In the genomic region with DNA sequence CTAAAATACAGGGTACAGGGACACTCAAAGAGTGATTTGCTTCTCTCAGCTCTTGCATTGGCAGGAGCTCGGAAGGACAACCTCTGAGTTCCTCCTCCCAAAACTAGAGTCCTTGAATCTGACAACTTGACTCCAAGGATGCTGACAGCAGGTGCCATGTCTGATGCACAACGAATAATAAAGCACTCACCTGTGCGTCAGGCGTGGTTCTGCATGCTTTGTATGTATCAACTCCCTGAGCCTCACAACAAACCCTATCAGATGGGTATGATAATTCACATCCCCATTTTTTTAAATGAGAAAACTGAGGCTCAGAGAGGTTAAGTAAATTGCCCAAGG, we compare ENCODE assay signal across 1 cellular context.
TF ChIP-seq lines count a peak whose summit lies in the region.

No MANE protein-coding gene starts in this region.

TF ChIP-seq in K562, 482 proteins besides CTCF, POLR2A, EP300 and RAD21:
- TF ChIP-seq, protein P1, sequence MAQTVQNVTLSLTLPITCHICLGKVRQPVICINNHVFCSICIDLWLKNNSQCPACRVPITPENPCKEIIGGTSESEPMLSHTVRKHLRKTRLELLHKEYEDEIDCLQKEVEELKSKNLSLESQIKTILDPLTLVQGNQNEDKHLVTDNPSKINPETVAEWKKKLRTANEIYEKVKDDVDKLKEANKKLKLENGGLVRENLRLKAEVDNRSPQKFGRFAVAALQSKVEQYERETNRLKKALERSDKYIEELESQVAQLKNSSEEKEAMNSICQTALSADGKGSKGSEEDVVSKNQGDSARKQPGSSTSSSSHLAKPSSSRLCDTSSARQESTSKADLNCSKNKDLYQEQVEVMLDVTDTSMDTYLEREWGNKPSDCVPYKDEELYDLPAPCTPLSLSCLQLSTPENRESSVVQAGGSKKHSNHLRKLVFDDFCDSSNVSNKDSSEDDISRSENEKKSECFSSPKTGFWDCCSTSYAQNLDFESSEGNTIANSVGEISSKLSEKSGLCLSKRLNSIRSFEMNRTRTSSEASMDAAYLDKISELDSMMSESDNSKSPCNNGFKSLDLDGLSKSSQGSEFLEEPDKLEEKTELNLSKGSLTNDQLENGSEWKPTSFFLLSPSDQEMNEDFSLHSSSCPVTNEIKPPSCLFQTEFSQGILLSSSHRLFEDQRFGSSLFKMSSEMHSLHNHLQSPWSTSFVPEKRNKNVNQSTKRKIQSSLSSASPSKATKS (CRISPR knock-in tag; IDR thresholded peaks at IDR 0.05), result 0 out of 2 replicates have a peak, but pooled peaks have one; percentile 5
- TF ChIP-seq HDGF (IDR thresholded peaks at IDR 0.05) (0 out of 2 replicates have a peak, but pooled peaks have one; percentile 11), NFXL1 (CRISPR knock-in tag; IDR thresholded peaks at IDR 0.05) (no peak), ZNF431 (CRISPR knock-in tag; IDR thresholded peaks at IDR 0.05) (0 out of 2 replicates have a peak, but pooled peaks have one; percentile 41), FOSL1 (tag; conservative IDR thresholded peaks at IDR 0.05) (no peak), ADNP (tag; IDR thresholded peaks at IDR 0.05) (peak; percentile 90; the same call in 1 of the 2 replicates), TEAD1 (CRISPR knock-in tag; IDR thresholded peaks at IDR 0.05) (0 out of 4 replicates have a peak, but pooled peaks of 1 of the 2 experiments have one; percentile 50), SMARCA5 (IDR thresholded peaks at IDR 0.05) (peak; percentile 74; the same call in 1 of the 2 replicates), ZKSCAN3 (CRISPR knock-in tag; IDR thresholded peaks at IDR 0.05) (0 out of 2 replicates have a peak, but pooled peaks have one; percentile 5), ARID1B (IDR thresholded peaks at IDR 0.05) (no peak), MBD2 (IDR thresholded peaks at IDR 0.05; ENCODE audit: borderline replicate concordance, low read depth) (peak; percentile 6; the same call in 1 of the 2 replicates)
- TF ChIP-seq, protein P2, sequence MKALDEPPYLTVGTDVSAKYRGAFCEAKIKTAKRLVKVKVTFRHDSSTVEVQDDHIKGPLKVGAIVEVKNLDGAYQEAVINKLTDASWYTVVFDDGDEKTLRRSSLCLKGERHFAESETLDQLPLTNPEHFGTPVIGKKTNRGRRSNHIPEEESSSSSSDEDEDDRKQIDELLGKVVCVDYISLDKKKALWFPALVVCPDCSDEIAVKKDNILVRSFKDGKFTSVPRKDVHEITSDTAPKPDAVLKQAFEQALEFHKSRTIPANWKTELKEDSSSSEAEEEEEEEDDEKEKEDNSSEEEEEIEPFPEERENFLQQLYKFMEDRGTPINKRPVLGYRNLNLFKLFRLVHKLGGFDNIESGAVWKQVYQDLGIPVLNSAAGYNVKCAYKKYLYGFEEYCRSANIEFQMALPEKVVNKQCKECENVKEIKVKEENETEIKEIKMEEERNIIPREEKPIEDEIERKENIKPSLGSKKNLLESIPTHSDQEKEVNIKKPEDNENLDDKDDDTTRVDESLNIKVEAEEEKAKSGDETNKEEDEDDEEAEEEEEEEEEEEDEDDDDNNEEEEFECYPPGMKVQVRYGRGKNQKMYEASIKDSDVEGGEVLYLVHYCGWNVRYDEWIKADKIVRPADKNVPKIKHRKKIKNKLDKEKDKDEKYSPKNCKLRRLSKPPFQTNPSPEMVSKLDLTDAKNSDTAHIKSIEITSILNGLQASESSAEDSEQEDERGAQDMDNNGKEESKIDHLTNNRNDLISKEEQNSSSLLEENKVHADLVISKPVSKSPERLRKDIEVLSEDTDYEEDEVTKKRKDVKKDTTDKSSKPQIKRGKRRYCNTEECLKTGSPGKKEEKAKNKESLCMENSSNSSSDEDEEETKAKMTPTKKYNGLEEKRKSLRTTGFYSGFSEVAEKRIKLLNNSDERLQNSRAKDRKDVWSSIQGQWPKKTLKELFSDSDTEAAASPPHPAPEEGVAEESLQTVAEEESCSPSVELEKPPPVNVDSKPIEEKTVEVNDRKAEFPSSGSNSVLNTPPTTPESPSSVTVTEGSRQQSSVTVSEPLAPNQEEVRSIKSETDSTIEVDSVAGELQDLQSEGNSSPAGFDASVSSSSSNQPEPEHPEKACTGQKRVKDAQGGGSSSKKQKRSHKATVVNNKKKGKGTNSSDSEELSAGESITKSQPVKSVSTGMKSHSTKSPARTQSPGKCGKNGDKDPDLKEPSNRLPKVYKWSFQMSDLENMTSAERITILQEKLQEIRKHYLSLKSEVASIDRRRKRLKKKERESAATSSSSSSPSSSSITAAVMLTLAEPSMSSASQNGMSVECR (CRISPR knock-in tag; IDR thresholded peaks at IDR 0.05), result peak; percentile 60; the same call in 1 of the 2 replicates
- TF ChIP-seq, protein P3, sequence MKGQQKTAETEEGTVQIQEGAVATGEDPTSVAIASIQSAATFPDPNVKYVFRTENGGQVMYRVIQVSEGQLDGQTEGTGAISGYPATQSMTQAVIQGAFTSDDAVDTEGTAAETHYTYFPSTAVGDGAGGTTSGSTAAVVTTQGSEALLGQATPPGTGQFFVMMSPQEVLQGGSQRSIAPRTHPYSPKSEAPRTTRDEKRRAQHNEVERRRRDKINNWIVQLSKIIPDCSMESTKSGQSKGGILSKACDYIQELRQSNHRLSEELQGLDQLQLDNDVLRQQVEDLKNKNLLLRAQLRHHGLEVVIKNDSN (CRISPR knock-in tag; IDR thresholded peaks at IDR 0.05), result 0 out of 2 replicates have a peak, but pooled peaks have one; percentile 13
- TF ChIP-seq, protein P4, sequence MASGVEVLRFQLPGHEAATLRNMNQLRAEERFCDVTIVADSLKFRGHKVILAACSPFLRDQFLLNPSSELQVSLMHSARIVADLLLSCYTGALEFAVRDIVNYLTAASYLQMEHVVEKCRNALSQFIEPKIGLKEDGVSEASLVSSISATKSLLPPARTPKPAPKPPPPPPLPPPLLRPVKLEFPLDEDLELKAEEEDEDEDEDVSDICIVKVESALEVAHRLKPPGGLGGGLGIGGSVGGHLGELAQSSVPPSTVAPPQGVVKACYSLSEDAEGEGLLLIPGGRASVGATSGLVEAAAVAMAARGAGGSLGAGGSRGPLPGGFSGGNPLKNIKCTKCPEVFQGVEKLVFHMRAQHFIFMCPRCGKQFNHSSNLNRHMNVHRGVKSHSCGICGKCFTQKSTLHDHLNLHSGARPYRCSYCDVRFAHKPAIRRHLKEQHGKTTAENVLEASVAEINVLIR (CRISPR knock-in tag; IDR thresholded peaks at IDR 0.05), result no peak
- TF ChIP-seq, protein P5, sequence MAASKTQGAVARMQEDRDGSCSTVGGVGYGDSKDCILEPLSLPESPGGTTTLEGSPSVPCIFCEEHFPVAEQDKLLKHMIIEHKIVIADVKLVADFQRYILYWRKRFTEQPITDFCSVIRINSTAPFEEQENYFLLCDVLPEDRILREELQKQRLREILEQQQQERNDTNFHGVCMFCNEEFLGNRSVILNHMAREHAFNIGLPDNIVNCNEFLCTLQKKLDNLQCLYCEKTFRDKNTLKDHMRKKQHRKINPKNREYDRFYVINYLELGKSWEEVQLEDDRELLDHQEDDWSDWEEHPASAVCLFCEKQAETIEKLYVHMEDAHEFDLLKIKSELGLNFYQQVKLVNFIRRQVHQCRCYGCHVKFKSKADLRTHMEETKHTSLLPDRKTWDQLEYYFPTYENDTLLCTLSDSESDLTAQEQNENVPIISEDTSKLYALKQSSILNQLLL (CRISPR knock-in tag; IDR thresholded peaks at IDR 0.05; ENCODE audit: borderline replicate concordance), result no peak
- TF ChIP-seq, protein P6, sequence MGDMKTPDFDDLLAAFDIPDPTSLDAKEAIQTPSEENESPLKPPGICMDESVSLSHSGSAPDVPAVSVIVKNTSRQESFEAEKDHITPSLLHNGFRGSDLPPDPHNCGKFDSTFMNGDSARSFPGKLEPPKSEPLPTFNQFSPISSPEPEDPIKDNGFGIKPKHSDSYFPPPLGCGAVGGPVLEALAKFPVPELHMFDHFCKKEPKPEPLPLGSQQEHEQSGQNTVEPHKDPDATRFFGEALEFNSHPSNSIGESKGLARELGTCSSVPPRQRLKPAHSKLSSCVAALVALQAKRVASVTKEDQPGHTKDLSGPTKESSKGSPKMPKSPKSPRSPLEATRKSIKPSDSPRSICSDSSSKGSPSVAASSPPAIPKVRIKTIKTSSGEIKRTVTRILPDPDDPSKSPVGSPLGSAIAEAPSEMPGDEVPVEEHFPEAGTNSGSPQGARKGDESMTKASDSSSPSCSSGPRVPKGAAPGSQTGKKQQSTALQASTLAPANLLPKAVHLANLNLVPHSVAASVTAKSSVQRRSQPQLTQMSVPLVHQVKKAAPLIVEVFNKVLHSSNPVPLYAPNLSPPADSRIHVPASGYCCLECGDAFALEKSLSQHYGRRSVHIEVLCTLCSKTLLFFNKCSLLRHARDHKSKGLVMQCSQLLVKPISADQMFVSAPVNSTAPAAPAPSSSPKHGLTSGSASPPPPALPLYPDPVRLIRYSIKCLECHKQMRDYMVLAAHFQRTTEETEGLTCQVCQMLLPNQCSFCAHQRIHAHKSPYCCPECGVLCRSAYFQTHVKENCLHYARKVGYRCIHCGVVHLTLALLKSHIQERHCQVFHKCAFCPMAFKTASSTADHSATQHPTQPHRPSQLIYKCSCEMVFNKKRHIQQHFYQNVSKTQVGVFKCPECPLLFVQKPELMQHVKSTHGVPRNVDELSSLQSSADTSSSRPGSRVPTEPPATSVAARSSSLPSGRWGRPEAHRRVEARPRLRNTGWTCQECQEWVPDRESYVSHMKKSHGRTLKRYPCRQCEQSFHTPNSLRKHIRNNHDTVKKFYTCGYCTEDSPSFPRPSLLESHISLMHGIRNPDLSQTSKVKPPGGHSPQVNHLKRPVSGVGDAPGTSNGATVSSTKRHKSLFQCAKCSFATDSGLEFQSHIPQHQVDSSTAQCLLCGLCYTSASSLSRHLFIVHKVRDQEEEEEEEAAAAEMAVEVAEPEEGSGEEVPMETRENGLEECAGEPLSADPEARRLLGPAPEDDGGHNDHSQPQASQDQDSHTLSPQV (IDR thresholded peaks at IDR 0.05), result no peak
